8 cellular contexts compared by ENCODE assay signal in the genomic region with DNA sequence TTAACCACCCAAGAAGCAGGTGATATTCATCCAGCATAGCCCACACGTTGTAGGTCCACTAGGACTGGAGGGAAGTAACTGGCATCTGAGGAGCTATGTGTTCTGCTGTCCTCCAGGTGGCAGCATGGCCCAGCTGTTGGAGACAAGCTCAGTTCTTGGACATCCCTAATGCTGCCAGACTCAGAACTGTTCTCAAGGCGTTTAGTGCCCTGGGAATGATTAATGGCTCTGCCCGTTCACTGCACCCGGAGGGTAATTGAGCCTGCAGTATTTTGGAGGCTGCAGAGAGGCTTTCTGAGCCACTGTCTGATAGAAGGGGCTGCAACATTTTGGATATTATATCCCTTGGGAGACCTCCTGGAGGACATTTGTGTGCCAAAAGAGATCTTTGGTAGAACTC.
DNase-seq lines count a peak whose midpoint lies in the region; ATAC-seq and TF ChIP-seq lines count a peak whose summit lies in the region.

No MANE protein-coding gene starts in this region.

- DNase-seq in Caki2 (ENCODE audit: low read depth) (peak; percentile 41), HK-2 (ENCODE audit: unreplicated experiment) (peak; percentile 42), NCI-H526 (lab: John Stamatoyannopoulos, UW) (peak; percentile 58 to 82), fibroblast of peridontal ligament (ENCODE audit: extremely low read depth) (peak; percentile 92), transverse colon (peak; percentile 75)
- DNase-seq in activated CD8-positive, alpha-beta T cell treated with anti-CD3 and anti-CD28 coated beads for 36 hours, result peak; percentile 57

- no peak for TF ChIP-seq EP300 in transverse colon (IDR thresholded peaks at IDR 0.05; ENCODE audit: low read depth)

- TF ChIP-seq CTCF in activated CD8-positive, alpha-beta T cell treated with anti-CD3 and anti-CD28 coated beads for 36 hours (IDR thresholded peaks at IDR 0.05), result peak; percentile 69
- TF ChIP-seq CTCF in nephron (IDR thresholded peaks at IDR 0.05; ENCODE audit: unreplicated experiment in 3 of 3) (peak; percentile 81 to 91 (median 83)), transverse colon (IDR thresholded peaks at IDR 0.05) (peak; percentile 68 to 80 (median 73))

- no peaks in the 10 kb centered on the region for H3K9me3 Mint-ChIP-seq in activated CD8-positive, alpha-beta T cell treated with anti-CD3 and anti-CD28 coated beads for 36 hours
- no peaks in the 10 kb centered on the region for H3K9me3 Mint-ChIP-seq in nephron

- H3K27ac Mint-ChIP-seq in activated CD8-positive, alpha-beta T cell treated with anti-CD3 and anti-CD28 coated beads for 36 hours, result no peak overlapping the region
- peak overlapping the region in 2 of 3 experiments; percentile 47 to 51 for H3K27ac Mint-ChIP-seq in nephron

- POLR2A ChIA-PET in activated CD8-positive, alpha-beta T cell treated with anti-CD3 and anti-CD28 coated beads for 36 hours (lab: Charles Lee), result no interaction called here

- no peak overlapping the region for H3K4me3 Mint-ChIP-seq in activated CD8-positive, alpha-beta T cell treated with anti-CD3 and anti-CD28 coated beads for 36 hours
- peak overlapping the region in 2 of 3 experiments; percentile 30 to 34 for H3K4me3 Mint-ChIP-seq in nephron

- CTCF ChIA-PET in activated CD8-positive, alpha-beta T cell treated with anti-CD3 and anti-CD28 coated beads for 36 hours (lab: Charles Lee), result interaction anchor here (0.5 to 1.6 kb wide), 9 partner anchors 8 to 1091 kb away, joined by 3 to 9 read pairs (median 4); no protein-coding TSS in a partner anchor

- intact Hi-C loops in activated CD8-positive, alpha-beta T cell treated with anti-CD3 and anti-CD28 coated beads for 36 hours (cut with micrococcal nuclease), result loop anchor here (2.0 to 10.0 kb wide), 2 partner anchors 793 to 1159 kb away; no protein-coding TSS in a partner anchor
- intact Hi-C loops in transverse colon (cut with DNase I; ENCODE audit: low total_unique reads), result no loop called here

- H3K27me3 ChIP-seq in transverse colon, result no peaks in the 10 kb centered on the region

- H3K36me3 Mint-ChIP-seq in activated CD8-positive, alpha-beta T cell treated with anti-CD3 and anti-CD28 coated beads for 36 hours (ENCODE audit: low read depth), result no peaks in the 10 kb centered on the region
- no peaks in the 10 kb centered on the region for H3K36me3 Mint-ChIP-seq in nephron (ENCODE audit: low read depth)

- TF ChIP-seq POLR2A in transverse colon (IDR thresholded peaks at IDR 0.05), result no peak

- 0% methylated on average over 4 of the region's 4 CpGs; no CpG with 5 or more reads in 1 of the 2 donors for WGBS in transverse colon (ENCODE audit: low coverage in 1 of 2), 2 donors

- H3K27me3 Mint-ChIP-seq in activated CD8-positive, alpha-beta T cell treated with anti-CD3 and anti-CD28 coated beads for 36 hours, result no peaks in the 10 kb centered on the region
- peaks cover 6% of the 10 kb centered on the region for H3K27me3 Mint-ChIP-seq in nephron (ENCODE audit: low read depth)

- no peaks in the 10 kb centered on the region for H3K36me3 ChIP-seq in transverse colon

- no peaks in the 10 kb centered on the region for H3K9me3 ChIP-seq in transverse colon

- no peak overlapping the region for H3K4me3 ChIP-seq in transverse colon

- in situ Hi-C loops in Caki2 (cut with HindIII; ENCODE audit: low pct_unique_long_range_greater_than_20kb, low sequenced_read_pairs), result no loop called here
- in situ Hi-C loops in transverse colon (cut with MboI; ENCODE audit: low pct_ligation_motif_present in 1 of 4, low pct_unique_long_range_greater_than_20kb in 1 of 4, low sequenced_read_pairs in 3 of 4), result loop anchor here (5.0 to 25.0 kb wide), 5 partner anchors 789 to 1091 kb away; no protein-coding TSS in a partner anchor

- no peak overlapping the region for H3K27ac ChIP-seq in transverse colon

- no peaks in the 10 kb centered on the region for H3K4me1 Mint-ChIP-seq in activated CD8-positive, alpha-beta T cell treated with anti-CD3 and anti-CD28 coated beads for 36 hours (ENCODE audit: low read depth)
- peaks cover 25% of the 10 kb centered on the region for H3K4me1 Mint-ChIP-seq in nephron

- H3K4me1 ChIP-seq in transverse colon, result peaks cover 0 to 3% (median 0%) of the 10 kb centered on the region in 4 donors

- ATAC-seq in GM19455 (IDR thresholded peaks at IDR 0.05; ENCODE audit: unreplicated experiment), result peak; percentile 80
- ATAC-seq in activated CD8-positive, alpha-beta T cell treated with anti-CD3 and anti-CD28 coated beads for 36 hours, result peak; percentile 66

Comparison
In these comparisons a context has a peak if more than half of its experiments do, and no peak if none do; other contexts are left out.
1. DNase-seq: peak in every context shown above with its lines; median percentile 92 in fibroblast of peridontal ligament; 75 in transverse colon; 70 in NCI-H526; 57 in activated CD8-positive, alpha-beta T cell treated with anti-CD3 and anti-CD28 coated beads for 36 hours; 42 in HK-2; 41 in Caki2.